In the genomic region with DNA sequence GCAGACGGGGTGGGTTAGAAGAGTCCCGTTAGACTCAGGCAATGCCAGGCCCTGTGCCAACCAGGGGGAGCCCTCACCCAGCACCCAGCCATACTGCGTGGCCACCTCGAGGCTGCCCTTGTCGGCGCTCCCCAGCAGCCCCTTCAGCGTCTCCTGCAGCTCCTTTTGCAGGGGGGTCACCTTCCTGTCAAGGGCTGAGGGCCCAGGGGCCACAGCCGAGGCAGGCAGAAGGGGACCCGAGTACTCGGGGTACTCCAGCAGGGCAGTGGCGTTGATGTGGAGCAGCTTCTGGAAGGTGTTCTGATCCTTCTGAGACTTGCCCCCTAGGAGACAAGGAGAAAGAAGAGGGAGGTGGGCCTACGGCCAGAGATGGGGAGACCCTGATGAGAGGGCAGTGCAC, we compare ENCODE assay signal across 1 cellular context.
A peak's percentile ranks its signal among the peaks of the same experiment; 100 is the strongest.
TF ChIP-seq lines count a peak whose summit lies in the region.

No MANE protein-coding gene starts in this region.

TF ChIP-seq in HepG2, 621 proteins besides CTCF, POLR2A, EP300 and RAD21:
- TF ChIP-seq ISL2 (CRISPR knock-in tag; IDR thresholded peaks at IDR 0.05), result no peak
- TF ChIP-seq RBFOX2 (IDR thresholded peaks at IDR 0.05; ENCODE audit: low read depth, low read length), result 0 out of 2 replicates have a peak, but pooled peaks have one; percentile 27
- no peak for TF ChIP-seq SAP130 (CRISPR knock-in tag; IDR thresholded peaks at IDR 0.05; ENCODE audit: low read depth)
